In genomic region chr18:47899107-47899840, GRCh38 we compare ENCODE assay signal across 14 cellular contexts. TPM values are rescaled to one million over a fixed set of nuclear protein-coding genes. Genes with fewer than 3 reads are reported as not detected.
DNase-seq lines count a peak whose midpoint lies in the region; ATAC-seq, FAIRE-seq and TF ChIP-seq lines count a peak whose summit lies in the region.
"Had no signal": no experiment of that assay in that cellular context is flagged by ENCODE, and none has a peak within 500 bp of the region (broad histone marks: within the 10 kb centered on the region; RNA-seq: fewer than 3 reads in every experiment).

No MANE protein-coding gene starts in this region.

- H3K27ac Mint-ChIP-seq in mesothelial cell of epicardium = peak overlapping the region; percentile 70
- H3K27ac Mint-ChIP-seq: activated T-helper 1 cell treated with anti-CD3 and anti-CD28 coated beads, Interleukin-12 subunit alpha, Interleukin-12 subunit beta, Interleukin-2, Interleukin-4 antibody, amounts not matched to agents 30 ng/mL and 10 ng/mL and 1 ng/mL, durations not matched to agents 14 hours and 24 hours and 36 hours had no signal

- peaks cover 55% of the 10 kb centered on the region for H3K4me1 Mint-ChIP-seq in mesothelial cell of epicardium

- TF ChIP-seq POLR2A in GM12892 (IDR thresholded peaks at IDR 0.05; ENCODE audit: low read depth, low read length) = no peak

- TF ChIP-seq CTCF in mesothelial cell of epicardium (IDR thresholded peaks at IDR 0.05; ENCODE audit: unreplicated experiment) = no peak

- in situ Hi-C loops in SK-MEL-5 (cut with HindIII; ENCODE audit: low pct_unique_long_range_greater_than_20kb, low sequenced_read_pairs) = no loop called here

- peak; percentile 61 for FAIRE-seq in GM12892 (lab: Jason Lieb, UNC)

- H3K4me3 Mint-ChIP-seq in mesothelial cell of epicardium = no peak overlapping the region
- H3K4me3 Mint-ChIP-seq: activated T-helper 1 cell treated with anti-CD3 and anti-CD28 coated beads, Interleukin-12 subunit alpha, Interleukin-12 subunit beta, Interleukin-2, Interleukin-4 antibody, amounts not matched to agents 30 ng/mL and 10 ng/mL and 1 ng/mL, durations not matched to agents 14 hours and 24 hours and 36 hours had no signal

- peaks cover 43% of the 10 kb centered on the region for H3K36me3 Mint-ChIP-seq in mesothelial cell of epicardium

- ATAC-seq in GM21737 (IDR thresholded peaks at IDR 0.05; ENCODE audit: unreplicated experiment) = no peak
- ATAC-seq in HG03565 (IDR thresholded peaks at IDR 0.05; ENCODE audit: unreplicated experiment) = no peak
- no peak for ATAC-seq in HG02870 (IDR thresholded peaks at IDR 0.05; ENCODE audit: unreplicated experiment)
- ATAC-seq in HG02763 (IDR thresholded peaks at IDR 0.05; ENCODE audit: unreplicated experiment) = no peak

- H3K27me3 Mint-ChIP-seq in mesothelial cell of epicardium (ENCODE audit: low read depth) = no peaks in the 10 kb centered on the region

- DNase-seq in GM12892 (ENCODE audit: insufficient read length) (no peak), NCI-H146 (lab: John Stamatoyannopoulos, UW) (peak; percentile 64), SK-MEL-5 (ENCODE audit: low read depth, low spot score) (peak; percentile 68), mesothelial cell of epicardium (ENCODE audit: low spot score in 2 of 2, unreplicated experiment in 2 of 2) (no peak)
- DNase-seq: activated CD4-positive, alpha-beta T cell treated with anti-CD3 and anti-CD28 coated beads, Interleukin-2, amount 50 U/mL, for 48 hours; mesenchymal stem cell; stimulated activated CD4-positive, alpha-beta T cell treated with anti-CD3 and anti-CD28 coated beads, Interleukin-4, amount 100 ng/mL, for 1 hour; stimulated activated CD8-positive, alpha-beta memory T cell treated with anti-CD3 and anti-CD28 coated beads, Interleukin-4, amount 100 ng/mL, for 48 hours; testis had no signal

- peaks cover 35% of the 10 kb centered on the region for H3K9me3 Mint-ChIP-seq in mesothelial cell of epicardium

RNA-seq across cellular contexts. Expression of gene SMAD2, which starts 31.2 kb away (rescaled TPM):
- polyA plus RNA-seq in GM12892 (2012; ENCODE audit: missing spikeins) = 84.0 TPM
- 96.0 and 105 TPM in 2 replicates for total RNA-seq in SK-MEL-5 (2014; rRNA removed; shearing (Covaris generic))
- 36.8 and 43.4 TPM in 2 replicates for polyA plus RNA-seq in SK-MEL-5 (2015; cell fraction: cytosol; rRNA removed)
- 24.7 and 29.6 TPM in 2 replicates for polyA plus RNA-seq in SK-MEL-5 (2015; cell fraction: nucleus; rRNA removed)
- total RNA-seq in mesothelial cell of epicardium = 161 to 164 TPM (median 164 TPM) in 3 replicates

Comparison
In these comparisons a context has a peak if more than half of its experiments do, and no peak if none do; other contexts are left out.
1. DNase-seq: peak in NCI-H146 (single experiment) and SK-MEL-5 (single experiment); none in GM12892 (single experiment) and mesothelial cell of epicardium (0 of 2).